1 cellular context compared by ENCODE assay signal in genomic region chr3:95356764-95357501, GRCh38.
TF ChIP-seq lines count a peak whose summit lies in the region.

No MANE protein-coding gene starts in this region.

TF ChIP-seq in SK-N-SH treated with all-trans-retinoic acid at 6 μM for 48 hours, 23 proteins besides CTCF, POLR2A, EP300 and RAD21 (continued from another document):
- TF ChIP-seq TSHZ2 (CRISPR knock-in tag; IDR thresholded peaks at IDR 0.05) = no peak
